In the genomic region with DNA sequence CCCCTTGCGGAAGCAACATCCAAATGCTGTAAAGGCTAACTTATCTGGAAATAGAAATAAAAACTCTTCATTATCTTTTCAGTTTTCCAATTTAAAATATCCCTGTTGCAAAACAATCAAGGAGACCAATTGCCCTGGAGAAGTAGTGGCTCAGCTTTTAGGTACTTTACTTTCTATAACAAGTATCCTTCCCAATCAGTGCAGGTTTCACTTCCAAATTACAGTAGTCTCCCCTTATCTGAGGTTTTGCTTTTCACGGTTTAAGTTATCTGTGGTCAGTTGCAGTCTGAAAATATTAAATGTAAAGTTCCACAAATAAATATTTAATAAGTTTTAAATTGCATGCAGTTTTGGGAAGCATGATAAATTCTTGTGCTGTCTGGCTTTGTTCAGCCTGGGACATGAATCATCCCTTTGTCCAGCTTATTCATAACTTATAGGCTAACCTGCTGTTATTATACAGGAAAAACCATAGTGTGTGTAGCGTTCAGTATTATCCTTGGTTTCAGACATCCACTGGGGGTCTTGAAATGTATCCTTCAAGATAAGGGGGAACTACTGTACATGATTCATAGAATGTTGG, we compare ENCODE assay signal across 20 cellular contexts.
"Had no signal": no experiment of that assay in that cellular context is flagged by ENCODE, and none has a peak within 500 bp of the region (broad histone marks: within the 10 kb centered on the region; RNA-seq: fewer than 3 reads in every experiment).

No MANE protein-coding gene starts in this region.

- H3K36me3 ChIP-seq: adrenal gland, esophagus squamous epithelium, left lung, suprapubic skin had no signal

- H3K4me1 ChIP-seq: adrenal gland, esophagus squamous epithelium, left lung, psoas muscle, suprapubic skin had no signal

- ATAC-seq: activated CD4-positive, alpha-beta T cell treated with anti-CD3 and anti-CD28 coated beads for 36 hours; activated naive CD4-positive, alpha-beta T cell treated with anti-CD3 and anti-CD28 coated beads, Interleukin-2, amount 50 U/mL, for 72 hours; left lung; psoas muscle; right cardiac atrium; stimulated activated naive CD8-positive, alpha-beta T cell treated with anti-CD3 and anti-CD28 coated beads, Interleukin-15, amount 100 ng/mL, for 72 hours had no signal

- H3K4me3 ChIP-seq: adrenal gland, esophagus squamous epithelium, left lung, psoas muscle, suprapubic skin had no signal

- DNase-seq: activated CD4-positive, alpha-beta T cell treated with anti-CD3 and anti-CD28 coated beads for 36 hours; activated CD4-positive, alpha-beta T cell treated with anti-CD3 and anti-CD28 coated beads, Interleukin-2, amount 50 U/mL, for 48 hours; activated gamma-delta T cell treated with Interleukin-2 at 50 U/mL for 16 hours; adrenal gland; cerebellar nuclear complex; effector CD4-positive, alpha-beta T cell; esophagus squamous epithelium; foreskin fibroblast; hypothalamus; kidney; left lung; midbrain; psoas muscle; right cardiac atrium; SIG-M5; stimulated activated CD4-positive, alpha-beta T cell treated with anti-CD3 and anti-CD28 coated beads, Interleukin-4, amount 100 ng/mL, for 1 hour; stimulated activated naive CD8-positive, alpha-beta T cell treated with anti-CD3 and anti-CD28 coated beads, Interleukin-15, amount 100 ng/mL, for 72 hours; T-helper 2 cell had no signal

- H3K27me3 ChIP-seq: adrenal gland, esophagus squamous epithelium, left lung, suprapubic skin had no signal

- H3K27ac ChIP-seq: adrenal gland, esophagus squamous epithelium, left lung, psoas muscle, suprapubic skin had no signal
